Comparison of ENCODE assay signal across 1 cellular context in genomic region chr15:29933043-29933442, GRCh38.
TF ChIP-seq lines count a peak whose summit lies in the region.

No MANE protein-coding gene starts in this region.

TF ChIP-seq in HCT116, 20 proteins besides CTCF, POLR2A, EP300 and RAD21 (continued from another document):
- TF ChIP-seq REST (IDR thresholded peaks at IDR 0.05; ENCODE audit: low read depth) (no peak), MAX (IDR thresholded peaks at IDR 0.05) (no peak), SIN3A (IDR thresholded peaks at IDR 0.05; ENCODE audit: low read depth) (no peak), FOSL1 (IDR thresholded peaks at IDR 0.05; ENCODE audit: low read depth) (no peak)
